8 cellular contexts compared by ENCODE assay signal in the genomic region with DNA sequence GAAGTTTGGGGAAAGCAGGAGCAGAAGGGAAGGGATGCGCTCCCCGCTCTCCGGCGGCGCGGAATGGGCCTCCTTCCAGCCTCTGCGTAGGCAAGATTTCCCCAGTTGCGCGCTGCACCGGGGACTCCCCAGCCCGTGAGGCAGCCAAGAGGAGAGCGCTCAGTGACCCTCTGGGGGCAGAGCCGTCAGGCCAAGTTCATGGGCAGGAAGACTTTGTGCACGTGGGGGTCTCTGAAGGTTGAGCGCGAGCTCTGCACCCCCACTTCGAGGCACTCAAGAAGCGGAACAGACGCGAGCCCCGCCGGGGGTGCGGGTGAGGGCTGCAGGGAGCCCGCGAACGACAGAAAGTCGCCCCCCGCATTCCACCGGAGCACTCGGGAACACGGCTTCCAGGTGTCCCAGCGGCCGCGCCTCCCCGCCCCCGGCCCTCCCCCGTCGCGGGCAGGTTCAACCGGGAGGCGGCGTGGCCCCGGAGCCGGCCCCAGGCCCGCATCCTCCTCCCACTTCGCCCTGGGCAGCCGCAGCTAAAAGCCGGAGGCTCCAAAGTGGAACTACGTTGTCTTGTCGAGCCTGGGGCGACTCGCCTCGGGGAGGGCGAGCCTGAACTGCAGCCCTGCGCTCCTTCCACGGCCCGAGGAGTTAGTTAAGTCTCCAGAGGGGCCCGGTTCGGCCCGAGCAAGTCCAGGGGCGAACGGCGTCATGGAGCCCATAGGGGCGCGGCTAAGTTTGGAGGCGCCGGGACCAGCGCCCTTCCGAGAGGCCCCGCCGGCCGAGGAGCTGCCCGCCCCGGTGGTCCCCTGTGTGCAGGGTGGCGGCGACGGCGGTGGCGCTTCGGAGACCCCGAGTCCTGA. TPM values are rescaled to one million over a fixed set of nuclear protein-coding genes. Genes with fewer than 3 reads are reported as not detected.
DNase-seq lines count a peak whose midpoint lies in the region; ATAC-seq and TF ChIP-seq lines count a peak whose summit lies in the region.

A gene (plus strand): TSS at position 555 of the 851 bp plus-strand sequence. CDS start 145 bp downstream, at position 700.

- peaks cover 22% of the 10 kb centered on the region for H3K27me3 Mint-ChIP-seq in activated naive CD8-positive, alpha-beta T cell

- no peaks in the 10 kb centered on the region for H3K27me3 ChIP-seq in right atrium auricular region

- DNase-seq in EH (ENCODE audit: low read depth) (peak; percentile 69), LNCaP clone FGC (ENCODE audit: low read depth) (no peak), right atrium auricular region (ENCODE audit: low spot score) (no peak), pulmonary artery endothelial cell (ENCODE audit: low read depth, low spot score) (peak; percentile 30), DMS114 treated with DMSO at 0.1 percent for 48 hours (lab: John Stamatoyannopoulos, UW; ENCODE audit: unreplicated experiment) (no peak)

- H3K9me3 ChIP-seq in right atrium auricular region = no peaks in the 10 kb centered on the region

- H3K36me3 Mint-ChIP-seq in activated naive CD8-positive, alpha-beta T cell = no peaks in the 10 kb centered on the region

- peak within 1 kb of the TSS; percentile 88 to 94 for H3K27ac ChIP-seq in right atrium auricular region

- no peaks in the 10 kb centered on the region for H3K9me3 Mint-ChIP-seq in activated naive CD8-positive, alpha-beta T cell (ENCODE audit: low read depth)

- H3K4me1 Mint-ChIP-seq in activated naive CD8-positive, alpha-beta T cell (ENCODE audit: low read depth) = peaks cover 7% of the 10 kb centered on the region

- H3K27ac Mint-ChIP-seq in activated naive CD8-positive, alpha-beta T cell = no peak within 1 kb of the TSS

- H3K4me3 ChIP-seq in LNCaP clone FGC (ENCODE audit: low read depth, low read length) (peak within 1 kb of the TSS; percentile 42), right atrium auricular region (peak within 1 kb of the TSS; percentile 45 to 74)

- TF ChIP-seq CTCF in LNCaP clone FGC (IDR thresholded peaks at IDR 0.05; ENCODE audit: control insufficient read depth, extremely low read depth, insufficient read depth) (no peak), right atrium auricular region (IDR thresholded peaks at IDR 0.05) (no peak)

- H3K36me3 ChIP-seq in right atrium auricular region = no peaks in the 10 kb centered on the region

- peak within 1 kb of the TSS; percentile 82 for H3K4me3 Mint-ChIP-seq in activated naive CD8-positive, alpha-beta T cell

- peak; percentile 49 for ATAC-seq in GM21576 (IDR thresholded peaks at IDR 0.05; ENCODE audit: unreplicated experiment)
- ATAC-seq in HG02973 (IDR thresholded peaks at IDR 0.05; ENCODE audit: unreplicated experiment) = no peak

- H3K4me1 ChIP-seq in right atrium auricular region = peaks cover 0 to 32% of the 10 kb centered on the region in 2 donors

RNA-seq across cellular contexts. Expression of the gene that starts here (rescaled TPM):
- total RNA-seq in right atrium auricular region (10 to 100 TPM in 1 of 2 donors, 1 to 10 TPM in 1; 8.8 to 16.4 TPM), pulmonary artery endothelial cell (0.33 and 0.39 TPM in 2 replicates)

Comparison
In these comparisons a context has a peak if more than half of its experiments do, and no peak if none do; other contexts are left out.
1. Peak in DNase-seq in pulmonary artery endothelial cell; RNA of the gene not detected or under 1 TPM.